In the genomic region with DNA sequence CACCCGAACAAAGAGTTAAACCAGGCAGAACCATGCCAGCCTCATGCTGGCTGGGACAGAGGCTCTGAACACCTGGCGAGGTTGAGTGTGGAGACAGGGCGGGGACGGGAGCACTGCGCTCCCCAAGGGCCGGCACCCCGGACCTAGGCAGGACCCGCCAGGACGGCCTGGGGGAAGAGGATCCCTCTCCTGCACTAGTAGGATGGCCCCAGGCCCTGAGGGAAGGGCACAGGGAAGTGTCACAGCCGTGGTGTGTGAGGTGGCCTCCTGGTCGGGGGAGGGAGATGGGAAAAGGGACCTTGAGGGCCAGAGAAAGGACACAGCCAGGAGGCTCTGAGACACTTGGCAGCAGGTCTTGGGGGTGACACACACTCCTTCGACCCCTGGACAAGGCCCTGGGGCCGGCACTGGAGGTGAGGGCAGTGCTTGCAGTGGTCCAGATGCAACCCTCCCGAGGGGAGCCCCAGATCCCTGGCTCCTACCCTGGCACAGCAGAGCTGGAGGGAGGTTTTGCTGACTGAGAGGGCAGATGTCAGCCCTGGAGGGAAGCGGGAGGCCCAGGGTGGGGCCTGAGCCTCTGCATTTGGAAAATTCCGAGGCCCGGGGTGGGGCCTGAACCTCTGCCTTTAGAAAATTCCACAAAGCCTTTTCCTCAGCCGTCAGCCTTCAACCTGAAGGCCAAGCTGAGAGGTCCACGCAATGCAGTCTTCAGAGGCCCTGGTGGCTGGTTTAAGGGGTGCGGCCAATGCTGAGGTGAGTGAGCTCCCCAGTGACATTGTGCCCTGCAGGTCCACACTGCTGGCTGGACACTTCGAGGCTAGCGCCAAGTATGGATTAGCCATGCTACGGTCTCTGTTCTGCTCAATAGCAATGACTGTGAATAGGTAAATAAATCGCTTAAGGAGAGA, we compare ENCODE assay signal across 1 cellular context.
TF ChIP-seq lines count a peak whose summit lies in the region.

No MANE protein-coding gene starts in this region.

TF ChIP-seq in GM12878, 131 proteins besides CTCF, POLR2A, EP300 and RAD21 (continued from another document):
- TF ChIP-seq, protein P1, sequence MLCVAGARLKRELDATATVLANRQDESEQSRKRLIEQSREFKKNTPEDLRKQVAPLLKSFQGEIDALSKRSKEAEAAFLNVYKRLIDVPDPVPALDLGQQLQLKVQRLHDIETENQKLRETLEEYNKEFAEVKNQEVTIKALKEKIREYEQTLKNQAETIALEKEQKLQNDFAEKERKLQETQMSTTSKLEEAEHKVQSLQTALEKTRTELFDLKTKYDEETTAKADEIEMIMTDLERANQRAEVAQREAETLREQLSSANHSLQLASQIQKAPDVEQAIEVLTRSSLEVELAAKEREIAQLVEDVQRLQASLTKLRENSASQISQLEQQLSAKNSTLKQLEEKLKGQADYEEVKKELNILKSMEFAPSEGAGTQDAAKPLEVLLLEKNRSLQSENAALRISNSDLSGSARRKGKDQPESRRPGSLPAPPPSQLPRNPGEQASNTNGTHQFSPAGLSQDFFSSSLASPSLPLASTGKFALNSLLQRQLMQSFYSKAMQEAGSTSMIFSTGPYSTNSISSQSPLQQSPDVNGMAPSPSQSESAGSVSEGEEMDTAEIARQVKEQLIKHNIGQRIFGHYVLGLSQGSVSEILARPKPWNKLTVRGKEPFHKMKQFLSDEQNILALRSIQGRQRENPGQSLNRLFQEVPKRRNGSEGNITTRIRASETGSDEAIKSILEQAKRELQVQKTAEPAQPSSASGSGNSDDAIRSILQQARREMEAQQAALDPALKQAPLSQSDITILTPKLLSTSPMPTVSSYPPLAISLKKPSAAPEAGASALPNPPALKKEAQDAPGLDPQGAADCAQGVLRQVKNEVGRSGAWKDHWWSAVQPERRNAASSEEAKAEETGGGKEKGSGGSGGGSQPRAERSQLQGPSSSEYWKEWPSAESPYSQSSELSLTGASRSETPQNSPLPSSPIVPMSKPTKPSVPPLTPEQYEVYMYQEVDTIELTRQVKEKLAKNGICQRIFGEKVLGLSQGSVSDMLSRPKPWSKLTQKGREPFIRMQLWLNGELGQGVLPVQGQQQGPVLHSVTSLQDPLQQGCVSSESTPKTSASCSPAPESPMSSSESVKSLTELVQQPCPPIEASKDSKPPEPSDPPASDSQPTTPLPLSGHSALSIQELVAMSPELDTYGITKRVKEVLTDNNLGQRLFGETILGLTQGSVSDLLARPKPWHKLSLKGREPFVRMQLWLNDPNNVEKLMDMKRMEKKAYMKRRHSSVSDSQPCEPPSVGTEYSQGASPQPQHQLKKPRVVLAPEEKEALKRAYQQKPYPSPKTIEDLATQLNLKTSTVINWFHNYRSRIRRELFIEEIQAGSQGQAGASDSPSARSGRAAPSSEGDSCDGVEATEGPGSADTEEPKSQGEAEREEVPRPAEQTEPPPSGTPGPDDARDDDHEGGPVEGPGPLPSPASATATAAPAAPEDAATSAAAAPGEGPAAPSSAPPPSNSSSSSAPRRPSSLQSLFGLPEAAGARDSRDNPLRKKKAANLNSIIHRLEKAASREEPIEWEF (IDR thresholded peaks at IDR 0.05; ENCODE audit: insufficient replicate concordance, low read depth, low read length): no peak
- TF ChIP-seq TCF3 (IDR thresholded peaks at IDR 0.05; ENCODE audit: borderline replicate concordance, insufficient read depth, low read depth, low read length): no peak
- no peak for TF ChIP-seq ZNF207 (IDR thresholded peaks at IDR 0.05; ENCODE audit: borderline replicate concordance)
- TF ChIP-seq, protein P2, sequence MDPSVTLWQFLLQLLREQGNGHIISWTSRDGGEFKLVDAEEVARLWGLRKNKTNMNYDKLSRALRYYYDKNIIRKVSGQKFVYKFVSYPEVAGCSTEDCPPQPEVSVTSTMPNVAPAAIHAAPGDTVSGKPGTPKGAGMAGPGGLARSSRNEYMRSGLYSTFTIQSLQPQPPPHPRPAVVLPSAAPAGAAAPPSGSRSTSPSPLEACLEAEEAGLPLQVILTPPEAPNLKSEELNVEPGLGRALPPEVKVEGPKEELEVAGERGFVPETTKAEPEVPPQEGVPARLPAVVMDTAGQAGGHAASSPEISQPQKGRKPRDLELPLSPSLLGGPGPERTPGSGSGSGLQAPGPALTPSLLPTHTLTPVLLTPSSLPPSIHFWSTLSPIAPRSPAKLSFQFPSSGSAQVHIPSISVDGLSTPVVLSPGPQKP (IDR thresholded peaks at IDR 0.05; ENCODE audit: low read depth, low read length): no peak
- no peak for TF ChIP-seq RUNX3 (IDR thresholded peaks at IDR 0.05; ENCODE audit: low read length)
- no peak for TF ChIP-seq BHLHE40 (IDR thresholded peaks at IDR 0.05; ENCODE audit: borderline replicate concordance in 1 of 2, low read depth in 2 of 2, low read length in 1 of 2)
- no peak for TF ChIP-seq FOS (IDR thresholded peaks at IDR 0.05; ENCODE audit: borderline replicate concordance, extremely low read depth, insufficient read length)
- TF ChIP-seq TBL1XR1 (IDR thresholded peaks at IDR 0.05; ENCODE audit: low read depth, low read length): no peak
- no peak for TF ChIP-seq FOXK2 (IDR thresholded peaks at IDR 0.05)
- TF ChIP-seq, protein P3, sequence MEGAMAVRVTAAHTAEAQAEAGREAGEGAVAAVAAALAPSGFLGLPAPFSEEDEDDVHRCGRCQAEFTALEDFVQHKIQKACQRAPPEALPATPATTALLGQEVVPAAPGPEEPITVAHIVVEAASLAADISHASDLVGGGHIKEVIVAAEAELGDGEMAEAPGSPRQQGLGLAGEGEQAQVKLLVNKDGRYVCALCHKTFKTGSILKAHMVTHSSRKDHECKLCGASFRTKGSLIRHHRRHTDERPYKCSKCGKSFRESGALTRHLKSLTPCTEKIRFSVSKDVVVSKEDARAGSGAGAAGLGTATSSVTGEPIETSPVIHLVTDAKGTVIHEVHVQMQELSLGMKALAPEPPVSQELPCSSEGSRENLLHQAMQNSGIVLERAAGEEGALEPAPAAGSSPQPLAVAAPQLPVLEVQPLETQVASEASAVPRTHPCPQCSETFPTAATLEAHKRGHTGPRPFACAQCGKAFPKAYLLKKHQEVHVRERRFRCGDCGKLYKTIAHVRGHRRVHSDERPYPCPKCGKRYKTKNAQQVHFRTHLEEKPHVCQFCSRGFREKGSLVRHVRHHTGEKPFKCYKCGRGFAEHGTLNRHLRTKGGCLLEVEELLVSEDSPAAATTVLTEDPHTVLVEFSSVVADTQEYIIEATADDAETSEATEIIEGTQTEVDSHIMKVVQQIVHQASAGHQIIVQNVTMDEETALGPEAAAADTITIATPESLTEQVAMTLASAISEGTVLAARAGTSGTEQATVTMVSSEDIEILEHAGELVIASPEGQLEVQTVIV (IDR thresholded peaks at IDR 0.05; ENCODE audit: borderline replicate concordance, partially characterized antibody): no peak
- TF ChIP-seq, protein P4, sequence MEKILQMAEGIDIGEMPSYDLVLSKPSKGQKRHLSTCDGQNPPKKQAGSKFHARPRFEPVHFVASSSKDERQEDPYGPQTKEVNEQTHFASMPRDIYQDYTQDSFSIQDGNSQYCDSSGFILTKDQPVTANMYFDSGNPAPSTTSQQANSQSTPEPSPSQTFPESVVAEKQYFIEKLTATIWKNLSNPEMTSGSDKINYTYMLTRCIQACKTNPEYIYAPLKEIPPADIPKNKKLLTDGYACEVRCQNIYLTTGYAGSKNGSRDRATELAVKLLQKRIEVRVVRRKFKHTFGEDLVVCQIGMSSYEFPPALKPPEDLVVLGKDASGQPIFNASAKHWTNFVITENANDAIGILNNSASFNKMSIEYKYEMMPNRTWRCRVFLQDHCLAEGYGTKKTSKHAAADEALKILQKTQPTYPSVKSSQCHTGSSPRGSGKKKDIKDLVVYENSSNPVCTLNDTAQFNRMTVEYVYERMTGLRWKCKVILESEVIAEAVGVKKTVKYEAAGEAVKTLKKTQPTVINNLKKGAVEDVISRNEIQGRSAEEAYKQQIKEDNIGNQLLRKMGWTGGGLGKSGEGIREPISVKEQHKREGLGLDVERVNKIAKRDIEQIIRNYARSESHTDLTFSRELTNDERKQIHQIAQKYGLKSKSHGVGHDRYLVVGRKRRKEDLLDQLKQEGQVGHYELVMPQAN (conservative IDR thresholded peaks at IDR 0.05): no peak
- TF ChIP-seq, protein P5, sequence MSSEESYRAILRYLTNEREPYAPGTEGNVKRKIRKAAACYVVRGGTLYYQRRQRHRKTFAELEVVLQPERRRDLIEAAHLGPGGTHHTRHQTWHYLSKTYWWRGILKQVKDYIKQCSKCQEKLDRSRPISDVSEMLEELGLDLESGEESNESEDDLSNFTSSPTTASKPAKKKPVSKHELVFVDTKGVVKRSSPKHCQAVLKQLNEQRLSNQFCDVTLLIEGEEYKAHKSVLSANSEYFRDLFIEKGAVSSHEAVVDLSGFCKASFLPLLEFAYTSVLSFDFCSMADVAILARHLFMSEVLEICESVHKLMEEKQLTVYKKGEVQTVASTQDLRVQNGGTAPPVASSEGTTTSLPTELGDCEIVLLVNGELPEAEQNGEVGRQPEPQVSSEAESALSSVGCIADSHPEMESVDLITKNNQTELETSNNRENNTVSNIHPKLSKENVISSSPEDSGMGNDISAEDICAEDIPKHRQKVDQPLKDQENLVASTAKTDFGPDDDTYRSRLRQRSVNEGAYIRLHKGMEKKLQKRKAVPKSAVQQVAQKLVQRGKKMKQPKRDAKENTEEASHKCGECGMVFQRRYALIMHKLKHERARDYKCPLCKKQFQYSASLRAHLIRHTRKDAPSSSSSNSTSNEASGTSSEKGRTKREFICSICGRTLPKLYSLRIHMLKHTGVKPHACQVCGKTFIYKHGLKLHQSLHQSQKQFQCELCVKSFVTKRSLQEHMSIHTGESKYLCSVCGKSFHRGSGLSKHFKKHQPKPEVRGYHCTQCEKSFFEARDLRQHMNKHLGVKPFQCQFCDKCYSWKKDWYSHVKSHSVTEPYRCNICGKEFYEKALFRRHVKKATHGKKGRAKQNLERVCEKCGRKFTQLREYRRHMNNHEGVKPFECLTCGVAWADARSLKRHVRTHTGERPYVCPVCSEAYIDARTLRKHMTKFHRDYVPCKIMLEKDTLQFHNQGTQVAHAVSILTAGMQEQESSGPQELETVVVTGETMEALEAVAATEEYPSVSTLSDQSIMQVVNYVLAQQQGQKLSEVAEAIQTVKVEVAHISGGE (CRISPR knock-in tag; IDR thresholded peaks at IDR 0.05): no peak
- TF ChIP-seq, protein P6, sequence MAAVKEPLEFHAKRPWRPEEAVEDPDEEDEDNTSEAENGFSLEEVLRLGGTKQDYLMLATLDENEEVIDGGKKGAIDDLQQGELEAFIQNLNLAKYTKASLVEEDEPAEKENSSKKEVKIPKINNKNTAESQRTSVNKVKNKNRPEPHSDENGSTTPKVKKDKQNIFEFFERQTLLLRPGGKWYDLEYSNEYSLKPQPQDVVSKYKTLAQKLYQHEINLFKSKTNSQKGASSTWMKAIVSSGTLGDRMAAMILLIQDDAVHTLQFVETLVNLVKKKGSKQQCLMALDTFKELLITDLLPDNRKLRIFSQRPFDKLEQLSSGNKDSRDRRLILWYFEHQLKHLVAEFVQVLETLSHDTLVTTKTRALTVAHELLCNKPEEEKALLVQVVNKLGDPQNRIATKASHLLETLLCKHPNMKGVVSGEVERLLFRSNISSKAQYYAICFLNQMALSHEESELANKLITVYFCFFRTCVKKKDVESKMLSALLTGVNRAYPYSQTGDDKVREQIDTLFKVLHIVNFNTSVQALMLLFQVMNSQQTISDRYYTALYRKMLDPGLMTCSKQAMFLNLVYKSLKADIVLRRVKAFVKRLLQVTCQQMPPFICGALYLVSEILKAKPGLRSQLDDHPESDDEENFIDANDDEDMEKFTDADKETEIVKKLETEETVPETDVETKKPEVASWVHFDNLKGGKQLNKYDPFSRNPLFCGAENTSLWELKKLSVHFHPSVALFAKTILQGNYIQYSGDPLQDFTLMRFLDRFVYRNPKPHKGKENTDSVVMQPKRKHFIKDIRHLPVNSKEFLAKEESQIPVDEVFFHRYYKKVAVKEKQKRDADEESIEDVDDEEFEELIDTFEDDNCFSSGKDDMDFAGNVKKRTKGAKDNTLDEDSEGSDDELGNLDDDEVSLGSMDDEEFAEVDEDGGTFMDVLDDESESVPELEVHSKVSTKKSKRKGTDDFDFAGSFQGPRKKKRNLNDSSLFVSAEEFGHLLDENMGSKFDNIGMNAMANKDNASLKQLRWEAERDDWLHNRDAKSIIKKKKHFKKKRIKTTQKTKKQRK (IDR thresholded peaks at IDR 0.05; ENCODE audit: low read depth, low read length): no peak
